In genomic region chr1:243396876-243397275, GRCh38 we compare ENCODE assay signal across 28 cellular contexts.
DNase-seq lines count a peak whose midpoint lies in the region; TF ChIP-seq lines count a peak whose summit lies in the region.
"Had no signal": no experiment of that assay in that cellular context is flagged by ENCODE, and none has a peak within 500 bp of the region (broad histone marks: within the 10 kb centered on the region; RNA-seq: fewer than 3 reads in every experiment).

No MANE protein-coding gene starts in this region.

- H3K4me3 ChIP-seq in endocrine pancreas (ENCODE audit: control insufficient read depth, insufficient read depth, low read length) (peak overlapping the region; percentile 50), stomach (no peak overlapping the region), Peyer's patch (no peak overlapping the region)
- H3K4me3 ChIP-seq: GM12878, HAP-1, left ventricle myocardium inferior, thoracic aorta had no signal

- H3K27me3 Mint-ChIP-seq in activated CD4-positive, alpha-beta T cell treated with anti-CD3 and anti-CD28 coated beads, Interleukin-2, amount 10 ng/mL, durations not matched to agents 24 days and 14 days = no peaks in the 10 kb centered on the region
- H3K27me3 Mint-ChIP-seq: activated naive CD4-positive, alpha-beta T cell treated with anti-CD3 and anti-CD28 coated beads, Interleukin-2, amount 10 ng/mL, durations not matched to agents 7 days and 5 days; stimulated activated naive CD8-positive, alpha-beta T cell treated with anti-CD3 and anti-CD28 coated beads, Interleukin-15, Interleukin-2, amounts not matched to agents 100 ng/mL and 50 ng/mL, for 24 hours had no signal

- no peaks in the 10 kb centered on the region for H3K27me3 ChIP-seq in endocrine pancreas (ENCODE audit: control insufficient read depth, insufficient read depth, low read length)
- H3K27me3 ChIP-seq in stomach = no peaks in the 10 kb centered on the region
- H3K27me3 ChIP-seq in Peyer's patch = no peaks in the 10 kb centered on the region

- H3K27ac Mint-ChIP-seq in activated CD4-positive, alpha-beta T cell treated with anti-CD3 and anti-CD28 coated beads, Interleukin-2, amount 10 ng/mL, durations not matched to agents 24 days and 14 days = no peak overlapping the region
- H3K27ac Mint-ChIP-seq: activated CD8-positive, alpha-beta T cell treated with anti-CD3 and anti-CD28 coated beads, Interleukin-2, amount 10 ng/mL, durations not matched to agents 7 days and 5 days; activated naive CD4-positive, alpha-beta T cell treated with anti-CD3 and anti-CD28 coated beads, Interleukin-2, amount 10 ng/mL, durations not matched to agents 7 days and 5 days; CD14-positive monocyte; stimulated activated naive CD8-positive, alpha-beta T cell treated with anti-CD3 and anti-CD28 coated beads, Interleukin-15, Interleukin-2, amounts not matched to agents 100 ng/mL and 50 ng/mL, for 24 hours had no signal

- H3K27ac ChIP-seq in stomach (peak overlapping the region in 4 of 5 donors; percentile 17 to 55 (median 38)), Peyer's patch (no peak overlapping the region)
- H3K27ac ChIP-seq: left ventricle myocardium inferior, thoracic aorta had no signal

- no peaks in the 10 kb centered on the region for H3K9me3 ChIP-seq in endocrine pancreas (ENCODE audit: control insufficient read depth, low read length)
- H3K9me3 ChIP-seq in stomach = no peaks in the 10 kb centered on the region
- H3K9me3 ChIP-seq in Peyer's patch = no peaks in the 10 kb centered on the region
- H3K9me3 ChIP-seq: HAP-1, left ventricle myocardium inferior, thoracic aorta had no signal

- intact Hi-C loops in activated CD4-positive, alpha-beta T cell treated with anti-CD3 and anti-CD28 coated beads, Interleukin-2, amount 10 ng/mL, durations not matched to agents 24 days and 14 days (cut with micrococcal nuclease) = no loop called here
- intact Hi-C loops in stomach (cut with DNase I; ENCODE audit: low total_unique reads) = no loop called here

- H3K36me3 ChIP-seq in endocrine pancreas (ENCODE audit: control insufficient read depth, insufficient read depth, low read length) (no peaks in the 10 kb centered on the region), stomach (no peaks in the 10 kb centered on the region), Peyer's patch (no peaks in the 10 kb centered on the region)
- H3K36me3 ChIP-seq: HAP-1, left ventricle myocardium inferior, thoracic aorta had no signal

- peak; percentile 24 for DNase-seq in activated CD4-positive, alpha-beta T cell treated with anti-CD3 and anti-CD28 coated beads, Interleukin-2, amount 10 ng/mL, durations not matched to agents 24 days and 14 days
- no peak for DNase-seq in activated CD4-positive, alpha-beta T cell treated with anti-CD3 and anti-CD28 coated beads, Interleukin-2, amount 50 U/mL, for 48 hours
- peak; percentile 68 for DNase-seq in NCI-H524 treated with DMSO at 0.1 percent for 48 hours (lab: John Stamatoyannopoulos, UW)
- DNase-seq in stomach = peak; percentile 45
- DNase-seq in Peyer's patch = no peak
- DNase-seq in SW 1271 (lab: John Stamatoyannopoulos, UW) = no peak
- no peak for DNase-seq in germinal center (ENCODE audit: low spot score)
- DNase-seq: activated CD8-positive, alpha-beta T cell treated with anti-CD3 and anti-CD28 coated beads, Interleukin-2, amount 10 ng/mL, durations not matched to agents 7 days and 5 days; activated naive CD4-positive, alpha-beta T cell treated with anti-CD3 and anti-CD28 coated beads, Interleukin-2, amount 10 ng/mL, durations not matched to agents 7 days and 5 days; amniotic stem cell; effector CD4-positive, alpha-beta T cell; head of caudate nucleus; Kasumi-1; left ventricle myocardium inferior; mesendoderm; MV-4-11; NCI-H1436 treated with DMSO at 0.1 percent for 48 hours; NCI-H510A treated with DMSO at 0.1 percent for 48 hours; right cardiac atrium; Right ventricle myocardium superior; stimulated activated CD8-positive, alpha-beta memory T cell treated with anti-CD3 and anti-CD28 coated beads, Interleukin-4, amount 100 ng/mL, for 48 hours; T-helper 2 cell had no signal

- H3K9me3 Mint-ChIP-seq in activated CD4-positive, alpha-beta T cell treated with anti-CD3 and anti-CD28 coated beads, Interleukin-2, amount 10 ng/mL, durations not matched to agents 24 days and 14 days = no peaks in the 10 kb centered on the region
- H3K9me3 Mint-ChIP-seq: activated naive CD4-positive, alpha-beta T cell treated with anti-CD3 and anti-CD28 coated beads, Interleukin-2, amount 10 ng/mL, durations not matched to agents 7 days and 5 days; CD14-positive monocyte; stimulated activated naive CD8-positive, alpha-beta T cell treated with anti-CD3 and anti-CD28 coated beads, Interleukin-15, Interleukin-2, amounts not matched to agents 100 ng/mL and 50 ng/mL, for 24 hours had no signal

- TF ChIP-seq CTCF in stomach (IDR thresholded peaks at IDR 0.05) = no peak
- TF ChIP-seq CTCF in Peyer's patch (IDR thresholded peaks at IDR 0.05) = no peak

- peaks cover 2% of the 10 kb centered on the region for H3K4me1 Mint-ChIP-seq in activated CD4-positive, alpha-beta T cell treated with anti-CD3 and anti-CD28 coated beads, Interleukin-2, amount 10 ng/mL, durations not matched to agents 24 days and 14 days
- H3K4me1 Mint-ChIP-seq: activated naive CD4-positive, alpha-beta T cell treated with anti-CD3 and anti-CD28 coated beads, Interleukin-2, amount 10 ng/mL, durations not matched to agents 7 days and 5 days; CD14-positive monocyte had no signal

- H3K9ac ChIP-seq in endocrine pancreas (ENCODE audit: control insufficient read depth, insufficient read depth, low read length) = peak overlapping the region; percentile 55

- no peak for TF ChIP-seq EP300 in stomach (IDR thresholded peaks at IDR 0.05)

- H3K4me1 ChIP-seq in endocrine pancreas (ENCODE audit: control insufficient read depth, insufficient read depth, low read length) (peaks cover 26% of the 10 kb centered on the region), stomach (peaks cover 0 to 9% (median 0%) of the 10 kb centered on the region in 4 donors), Peyer's patch (no peaks in the 10 kb centered on the region)
- H3K4me1 ChIP-seq: HAP-1, left ventricle myocardium inferior had no signal

- no peak for TF ChIP-seq POLR2A in stomach (IDR thresholded peaks at IDR 0.05)
- no peak for TF ChIP-seq POLR2A in Peyer's patch (IDR thresholded peaks at IDR 0.05)

- whole genome bisulfite sequencing in stomach, 5 donors = 39 to 74% (median 64%) methylated on average over 5 of the region's 5 CpGs

- no peak overlapping the region for H3K4me3 Mint-ChIP-seq in activated CD4-positive, alpha-beta T cell treated with anti-CD3 and anti-CD28 coated beads, Interleukin-2, amount 10 ng/mL, durations not matched to agents 24 days and 14 days
- H3K4me3 Mint-ChIP-seq: activated CD8-positive, alpha-beta T cell treated with anti-CD3 and anti-CD28 coated beads, Interleukin-2, amount 10 ng/mL, durations not matched to agents 7 days and 5 days; activated naive CD4-positive, alpha-beta T cell treated with anti-CD3 and anti-CD28 coated beads, Interleukin-2, amount 10 ng/mL, durations not matched to agents 7 days and 5 days; CD14-positive monocyte; stimulated activated naive CD8-positive, alpha-beta T cell treated with anti-CD3 and anti-CD28 coated beads, Interleukin-15, Interleukin-2, amounts not matched to agents 100 ng/mL and 50 ng/mL, for 24 hours had no signal

- peaks cover 1% of the 10 kb centered on the region for H3K36me3 Mint-ChIP-seq in activated CD4-positive, alpha-beta T cell treated with anti-CD3 and anti-CD28 coated beads, Interleukin-2, amount 10 ng/mL, durations not matched to agents 24 days and 14 days (ENCODE audit: low read depth)

Comparison
In these comparisons a context has a peak if more than half of its experiments do, and no peak if none do; other contexts are left out.
1. DNase-seq: peak in activated CD4-positive, alpha-beta T cell treated with anti-CD3 and anti-CD28 coated beads, Interleukin-2, amount 10 ng/mL, durations not matched to agents 24 days and 14 days (single experiment), NCI-H524 treated with DMSO at 0.1 percent for 48 hours (single experiment) and stomach (single experiment); none in activated CD4-positive, alpha-beta T cell treated with anti-CD3 and anti-CD28 coated beads, Interleukin-2, amount 50 U/mL, for 48 hours (0 of 2), Peyer's patch (0 of 3), SW 1271 (0 of 2) and germinal center (single experiment).
2. H3K27ac ChIP-seq: peak in stomach (4 of 5); none in Peyer's patch (0 of 4).